Comparison of ENCODE assay signal across 8 cellular contexts in genomic region chr1:27436204-27437159, GRCh38. TPM values are rescaled to one million over a fixed set of nuclear protein-coding genes. Genes with fewer than 3 reads are reported as not detected.
DNase-seq lines count a peak whose midpoint lies in the region; ATAC-seq and TF ChIP-seq lines count a peak whose summit lies in the region.

No MANE protein-coding gene starts in this region.

- no peaks in the 10 kb centered on the region for H3K36me3 ChIP-seq in SK-N-MC (ENCODE audit: insufficient read depth, low read length)
- no peaks in the 10 kb centered on the region for H3K36me3 ChIP-seq in neural progenitor cell

- peaks cover 65% of the 10 kb centered on the region for H3K79me2 ChIP-seq in neural progenitor cell (ENCODE audit: low read depth)

- no peak overlapping the region for H2AFZ ChIP-seq in neural progenitor cell (replicated peaks)

- H3K27ac Mint-ChIP-seq in neural progenitor cell: no peak overlapping the region

- peak overlapping the region; percentile 8 for H3K4me2 ChIP-seq in neural progenitor cell

- H4K20me1 ChIP-seq in neural progenitor cell (ENCODE audit: low read depth): peaks cover 40% of the 10 kb centered on the region

- intact Hi-C loops in Right ventricle myocardium inferior (cut with DNase I): no loop called here
- intact Hi-C loops in cardiac septum (cut with DNase I): no loop called here

- H3F3A ChIP-seq in neural progenitor cell (ENCODE audit: low read depth): no peaks in the 10 kb centered on the region

- H3K27ac ChIP-seq in SK-N-MC (peak overlapping the region; percentile 93), epithelial cell of prostate (peak overlapping the region; percentile 75), neural progenitor cell (no peak overlapping the region)

- H3K4me1 ChIP-seq in neural progenitor cell: peaks cover 10% of the 10 kb centered on the region

- no peak for TF ChIP-seq CTCF in neural progenitor cell (IDR thresholded peaks at IDR 0.05)

- H3K36me3 Mint-ChIP-seq in neural progenitor cell: peaks cover 6% of the 10 kb centered on the region

- H3K4me3 ChIP-seq in SK-N-MC (peak overlapping the region; percentile 64), neural progenitor cell (no peak overlapping the region)

- H3K9me3 ChIP-seq in SK-N-MC (ENCODE audit: low read depth, low read length) (no peaks in the 10 kb centered on the region), neural progenitor cell (ENCODE audit: low read depth) (no peaks in the 10 kb centered on the region)

- peaks cover 26% of the 10 kb centered on the region for H3K4me1 Mint-ChIP-seq in neural progenitor cell

- DNase-seq in Right ventricle myocardium inferior (ENCODE audit: missing footprints) (no peak), cardiac septum (ENCODE audit: low spot score) (no peak), SK-N-MC (ENCODE audit: low read depth, low spot score) (no peak), epithelial cell of prostate (ENCODE audit: low read depth, low spot score) (peak; percentile 50), neural progenitor cell (ENCODE audit: low spot score) (no peak)
- DNase-seq in activated CD4-positive, alpha-beta T cell treated with anti-CD3 and anti-CD28 coated beads for 4 hours: no peak

- no peaks in the 10 kb centered on the region for H3K27me3 Mint-ChIP-seq in neural progenitor cell (ENCODE audit: insufficient read depth, low read depth)

- H3K9ac ChIP-seq in SK-N-MC (ENCODE audit: insufficient read length) (peak overlapping the region; percentile 16), neural progenitor cell (no peak overlapping the region)

- peak; percentile 78 for ATAC-seq in Right ventricle myocardium inferior
- ATAC-seq in GM21723 (IDR thresholded peaks at IDR 0.05; ENCODE audit: unreplicated experiment): no peak
- ATAC-seq in GM21515 (IDR thresholded peaks at IDR 0.05; ENCODE audit: unreplicated experiment): no peak

- no peaks in the 10 kb centered on the region for H3K9me3 Mint-ChIP-seq in neural progenitor cell

- no peak overlapping the region for H3K4me3 Mint-ChIP-seq in neural progenitor cell

- H3K27me3 ChIP-seq in neural progenitor cell: no peaks in the 10 kb centered on the region

RNA-seq across cellular contexts. Expression of gene GPR3, which starts 44.1 kb away (rescaled TPM):
- total RNA-seq in Right ventricle myocardium inferior (not detected), cardiac septum (2.3 TPM), neural progenitor cell (ENCODE audit: low replicate concordance) (3.0 and 3.1 TPM in 2 replicates)

RNA-seq across cellular contexts. Expression of gene CD164L2, which starts 53.3 kb away (rescaled TPM):
- total RNA-seq in Right ventricle myocardium inferior: not detected
- not detected for total RNA-seq in cardiac septum
- 1.5 and 1.6 TPM in 2 replicates for total RNA-seq in neural progenitor cell (ENCODE audit: low replicate concordance)

RNA-seq across cellular contexts. Expression of gene WASF2, which starts 53.5 kb away (rescaled TPM):
- total RNA-seq in Right ventricle myocardium inferior (57.3 TPM), cardiac septum (59.3 TPM), neural progenitor cell (ENCODE audit: low replicate concordance) (31.4 and 35.0 TPM in 2 replicates)
